ENCODE assay signal across 9 cellular contexts in the genomic region with DNA sequence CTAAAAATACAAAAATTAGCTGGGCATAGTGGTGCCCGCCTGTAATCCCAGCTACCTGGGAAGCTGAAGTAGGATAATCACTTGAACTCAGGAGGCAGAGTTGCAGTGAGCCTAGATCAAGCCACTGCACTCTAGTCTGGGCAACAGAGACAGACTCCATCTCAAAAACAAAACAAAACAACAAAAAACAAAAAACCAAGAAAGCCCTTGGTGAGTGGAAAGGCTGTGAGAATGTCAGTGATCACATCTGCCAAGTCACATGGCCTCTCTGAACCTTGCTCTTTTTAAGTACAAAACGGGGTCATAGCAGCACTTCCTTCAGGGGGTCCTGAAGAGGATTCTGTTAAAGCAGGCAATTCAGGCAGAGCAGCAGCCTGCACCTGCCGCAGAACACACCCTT. TPM values are rescaled to one million over a fixed set of nuclear protein-coding genes. Genes with fewer than 3 reads are reported as not detected.
"Had no signal": no experiment of that assay in that cellular context is flagged by ENCODE, and none has a peak within 500 bp of the region (broad histone marks: within the 10 kb centered on the region; RNA-seq: fewer than 3 reads in every experiment).

No MANE protein-coding gene starts in this region.

- H3K9me3 Mint-ChIP-seq: GM23338, HFFc6, IgD-negative memory B cell had no signal

- H3K4me1 ChIP-seq: HAP-1 had no signal

- H2AFZ ChIP-seq: GM23338 had no signal

- H3K4me2 ChIP-seq: GM23338 had no signal

- H3K4me3 ChIP-seq: GM23338, HAP-1 had no signal

- H3K27ac ChIP-seq: HL-60 had no signal

- H3K27ac Mint-ChIP-seq: GM23338, IgD-negative memory B cell had no signal

- H3K27me3 Mint-ChIP-seq: IgD-negative memory B cell had no signal

- H3K4me3 Mint-ChIP-seq: GM23338, HFFc6, IgD-negative memory B cell had no signal

- H3K36me3 ChIP-seq: HAP-1 had no signal

- H3K9me3 ChIP-seq: HAP-1 had no signal

RNA-seq across cellular contexts. Expression of gene RPS6KL1, which starts 9.7 kb away (rescaled TPM):
- total RNA-seq: HT1080 had no signal

RNA-seq across cellular contexts. Expression of gene PROX2, which starts 37.4 kb away (rescaled TPM):
- total RNA-seq: GM23338, H1, H7, HepG2, HFFc6, HT1080 had no signal
- polyA plus RNA-seq: HepG2, IgD-negative memory B cell had no signal

RNA-seq across cellular contexts. Expression of gene PGF, which starts 42.0 kb away (rescaled TPM):
- polyA plus RNA-seq: IgD-negative memory B cell had no signal
